16 cellular contexts compared by ENCODE assay signal in the genomic region with DNA sequence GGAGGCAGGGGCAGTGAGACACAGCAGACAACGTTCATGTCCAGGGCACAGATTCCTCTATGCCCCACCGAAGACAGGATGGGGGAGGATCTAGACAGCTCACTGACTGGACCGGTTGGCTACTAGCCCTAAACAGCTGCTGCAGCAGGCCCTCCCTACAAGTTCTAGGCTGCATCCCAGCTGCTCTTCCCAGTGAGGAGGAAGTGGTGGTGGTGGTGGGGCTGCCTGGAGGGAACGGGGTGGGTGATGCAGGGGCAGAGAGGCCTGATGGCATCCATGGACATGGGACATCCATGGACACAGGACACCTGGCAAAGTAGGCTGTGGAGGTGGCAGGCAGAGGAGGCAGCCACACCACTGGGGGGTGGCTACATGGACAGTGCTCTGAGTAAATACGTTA. TPM values are rescaled to one million over a fixed set of nuclear protein-coding genes. Genes with fewer than 3 reads are reported as not detected.
DNase-seq lines count a peak whose midpoint lies in the region; ATAC-seq and TF ChIP-seq lines count a peak whose summit lies in the region.
"Had no signal": no experiment of that assay in that cellular context is flagged by ENCODE, and none has a peak within 500 bp of the region (broad histone marks: within the 10 kb centered on the region; RNA-seq: fewer than 3 reads in every experiment).

No MANE protein-coding gene starts in this region.

- H3K9me3 Mint-ChIP-seq in progenitor cell of endocrine pancreas (ENCODE audit: low read depth): no peaks in the 10 kb centered on the region
- H3K9me3 Mint-ChIP-seq: CD8-positive, alpha-beta T cell had no signal

- H3K27ac Mint-ChIP-seq in progenitor cell of endocrine pancreas: peak overlapping the region; percentile 81
- H3K27ac Mint-ChIP-seq: CD14-positive monocyte; CD8-positive, alpha-beta T cell had no signal

- H3K36me3 Mint-ChIP-seq in progenitor cell of endocrine pancreas (ENCODE audit: insufficient read depth): peaks cover 22% of the 10 kb centered on the region

- H3K4me1 Mint-ChIP-seq in progenitor cell of endocrine pancreas (ENCODE audit: low read depth): no peaks in the 10 kb centered on the region

- no peaks in the 10 kb centered on the region for H3K27me3 ChIP-seq in left ventricle myocardium inferior (ENCODE audit: low read depth)

- H3K4me3 ChIP-seq in left ventricle myocardium inferior: no peak overlapping the region
- H3K4me3 ChIP-seq: GM23248 had no signal

- peak; percentile 35 to 64 for DNase-seq in NCI-H524 (lab: John Stamatoyannopoulos, UW)
- no peak for DNase-seq in NCI-H524 treated with DMSO at 0.1 percent for 48 hours (lab: John Stamatoyannopoulos, UW)
- DNase-seq in left ventricle myocardium inferior: no peak
- no peak for DNase-seq in left cardiac atrium
- DNase-seq in progenitor cell of endocrine pancreas (ENCODE audit: low spot score, unreplicated experiment): no peak
- DNase-seq in NCI-H510A treated with DMSO at 0.1 percent for 48 hours (lab: John Stamatoyannopoulos, UW): no peak
- no peak for DNase-seq in NCI-H748 treated with DMSO at 0.1 percent for 48 hours (lab: John Stamatoyannopoulos, UW)
- DNase-seq: CD8-positive, alpha-beta T cell; COR-L47; DMS153; DMS79 treated with DMSO at 0.1 percent for 48 hours; EL; GM23248 had no signal

- TF ChIP-seq CTCF in left ventricle myocardium inferior (IDR thresholded peaks at IDR 0.05; ENCODE audit: borderline replicate concordance): no peak
- TF ChIP-seq CTCF in progenitor cell of endocrine pancreas (IDR thresholded peaks at IDR 0.05; ENCODE audit: unreplicated experiment): no peak

- H3K27ac ChIP-seq in left ventricle myocardium inferior (replicated peaks): peak overlapping the region; percentile 5
- H3K27ac ChIP-seq: 22Rv1, GM23248 had no signal

- H3K9me3 ChIP-seq in left ventricle myocardium inferior (replicated peaks): no peaks in the 10 kb centered on the region

- intact Hi-C loops in left ventricle myocardium inferior (cut with micrococcal nuclease): loop anchor here (10.0 kb wide), 1 partner anchor 52 kb away; a partner anchor contains a TSS
- intact Hi-C loops in left cardiac atrium (cut with DNase I): no loop called here

- no peaks in the 10 kb centered on the region for H3K27me3 Mint-ChIP-seq in progenitor cell of endocrine pancreas

- no peak overlapping the region for H3K4me3 Mint-ChIP-seq in progenitor cell of endocrine pancreas (ENCODE audit: low read depth)
- H3K4me3 Mint-ChIP-seq: CD14-positive monocyte; CD8-positive, alpha-beta T cell had no signal

- peaks cover 69% of the 10 kb centered on the region for H3K36me3 ChIP-seq in left ventricle myocardium inferior

- no peak for ATAC-seq in left cardiac atrium
- ATAC-seq: CD8-positive, alpha-beta T cell; HCT116 had no signal

- peaks cover 65% of the 10 kb centered on the region for H3K4me1 ChIP-seq in left ventricle myocardium inferior

RNA-seq across cellular contexts. Expression of a gene that starts 18.3 kb away (rescaled TPM):
- 2.3 TPM for total RNA-seq in left ventricle myocardium inferior
- 10 to 100 TPM in 1 of 2 donors, 1 to 10 TPM in 1; 4.8 to 27.9 TPM for total RNA-seq in left cardiac atrium
- 12.8 and 13.9 TPM in 2 replicates for total RNA-seq in progenitor cell of endocrine pancreas

RNA-seq across cellular contexts. Expression of a gene that starts 49.0 kb away (rescaled TPM):
- total RNA-seq in left ventricle myocardium inferior: 30.7 TPM
- total RNA-seq in left cardiac atrium: 10 to 100 TPM; 38.9 to 39.3 TPM
- 89.6 and 90.3 TPM in 2 replicates for total RNA-seq in progenitor cell of endocrine pancreas

RNA-seq across cellular contexts. Expression of a gene that starts 50.2 kb away (rescaled TPM):
- 35.7 TPM for total RNA-seq in left ventricle myocardium inferior
- total RNA-seq in left cardiac atrium: 10 to 100 TPM; 28.3 to 29.1 TPM
- total RNA-seq in progenitor cell of endocrine pancreas: 43.4 and 44.6 TPM in 2 replicates

Comparison
In these comparisons a context has a peak if more than half of its experiments do, and no peak if none do; other contexts are left out.
1. DNase-seq: peak in NCI-H524 (2 of 2); none in NCI-H524 treated with DMSO at 0.1 percent for 48 hours (single experiment), left ventricle myocardium inferior (single experiment), left cardiac atrium (single experiment), progenitor cell of endocrine pancreas (single experiment), NCI-H510A treated with DMSO at 0.1 percent for 48 hours (single experiment) and NCI-H748 treated with DMSO at 0.1 percent for 48 hours (single experiment).